Comparison of ENCODE assay signal across 23 cellular contexts in genomic region chr19:48053856-48054255, GRCh38. TPM values are rescaled to one million over a fixed set of nuclear protein-coding genes. Genes with fewer than 3 reads are reported as not detected.
DNase-seq lines count a peak whose midpoint lies in the region; ATAC-seq and TF ChIP-seq lines count a peak whose summit lies in the region.
"Had no signal": no experiment of that assay in that cellular context is flagged by ENCODE, and none has a peak within 500 bp of the region (broad histone marks: within the 10 kb centered on the region; RNA-seq: fewer than 3 reads in every experiment).

No MANE protein-coding gene starts in this region.

- no peaks in the 10 kb centered on the region for H3K9me3 ChIP-seq in osteoblast (ENCODE audit: low read depth, low read length)

- H3K36me3 ChIP-seq in osteoblast (ENCODE audit: insufficient read depth, low read length): no peaks in the 10 kb centered on the region

- intact Hi-C loops in Right ventricle myocardium inferior (cut with DNase I): no loop called here
- intact Hi-C loops in activated naive CD4-positive, alpha-beta T cell treated with anti-CD3 and anti-CD28 coated beads for 36 hours (cut with micrococcal nuclease): no loop called here

- no peak overlapping the region for H3K27ac ChIP-seq in osteoblast (ENCODE audit: low read depth, low read length)

- H4K20me1 ChIP-seq in osteoblast (ENCODE audit: insufficient read depth, low read length): no peaks in the 10 kb centered on the region

- no peak overlapping the region for H3K27ac Mint-ChIP-seq in activated naive CD4-positive, alpha-beta T cell treated with anti-CD3 and anti-CD28 coated beads for 36 hours
- H3K27ac Mint-ChIP-seq: CD8-positive, alpha-beta memory T cell had no signal

- no peaks in the 10 kb centered on the region for H3K79me2 ChIP-seq in osteoblast (ENCODE audit: insufficient read depth, low read length)

- H3K4me3 ChIP-seq in epithelial cell of esophagus (ENCODE audit: low read length) (no peak overlapping the region), osteoblast (ENCODE audit: insufficient read depth, low read length) (no peak overlapping the region)

- H3K27me3 Mint-ChIP-seq in activated naive CD4-positive, alpha-beta T cell treated with anti-CD3 and anti-CD28 coated beads for 36 hours (ENCODE audit: low read depth): no peaks in the 10 kb centered on the region

- H3K4me3 Mint-ChIP-seq in activated naive CD4-positive, alpha-beta T cell treated with anti-CD3 and anti-CD28 coated beads for 36 hours: no peak overlapping the region

- no peaks in the 10 kb centered on the region for H3K4me1 Mint-ChIP-seq in activated naive CD4-positive, alpha-beta T cell treated with anti-CD3 and anti-CD28 coated beads for 36 hours (ENCODE audit: low read depth)
- H3K4me1 Mint-ChIP-seq: CD8-positive, alpha-beta memory T cell had no signal

- H3K27me3 ChIP-seq in osteoblast (ENCODE audit: insufficient read depth, low read length): peaks cover 3% of the 10 kb centered on the region

- CTCF ChIA-PET in activated naive CD4-positive, alpha-beta T cell treated with anti-CD3 and anti-CD28 coated beads for 36 hours (lab: Charles Lee): no interaction called here

- H2AFZ ChIP-seq in osteoblast (ENCODE audit: low read length): no peak overlapping the region

- H3K36me3 Mint-ChIP-seq in activated naive CD4-positive, alpha-beta T cell treated with anti-CD3 and anti-CD28 coated beads for 36 hours (ENCODE audit: low read depth): peaks cover 1% of the 10 kb centered on the region

- H3K4me2 ChIP-seq in osteoblast (ENCODE audit: insufficient read depth, low read length): no peak overlapping the region

- DNase-seq in H4 (ENCODE audit: low spot score) (peak; percentile 24), RPMI7951 (ENCODE audit: low read depth) (peak; percentile 77), epithelial cell of esophagus (ENCODE audit: low read depth) (peak; percentile 83), osteoblast (ENCODE audit: insufficient read length, low spot score, missing footprints) (peak; percentile 43), Right ventricle myocardium inferior (ENCODE audit: missing footprints) (no peak), OCI-M2 (lab: John Stamatoyannopoulos, UW; ENCODE audit: unreplicated experiment) (no peak)
- no peak for DNase-seq in activated naive CD4-positive, alpha-beta T cell treated with anti-CD3 and anti-CD28 coated beads for 36 hours
- DNase-seq: ACHN; C1 segment of cervical spinal cord; CD8-positive, alpha-beta memory T cell; DMS79; GDM1; HCEC 1CT; KBM-7; NCI-H1048; NCI-H1436; NCI-H1930; NCI-H345; NCI-H526; SHP77 treated with DMSO at 0.1 percent for 48 hours; T-helper 1 cell had no signal

- no peaks in the 10 kb centered on the region for H3K4me1 ChIP-seq in osteoblast (ENCODE audit: insufficient read depth, low read length)

- TF ChIP-seq CTCF in epithelial cell of esophagus (IDR thresholded peaks at IDR 0.05; ENCODE audit: insufficient read depth, low read depth, low read length, missing control alignments): no peak
- no peak for TF ChIP-seq CTCF in osteoblast (IDR thresholded peaks at IDR 0.05; ENCODE audit: extremely low read depth, low read depth, low read length)

- no peak for ATAC-seq in Right ventricle myocardium inferior
- ATAC-seq: Panc1, SK-N-SH treated with all-trans-retinoic acid at 6 μM for 48 hours had no signal

- no peaks in the 10 kb centered on the region for H3K9me3 Mint-ChIP-seq in activated naive CD4-positive, alpha-beta T cell treated with anti-CD3 and anti-CD28 coated beads for 36 hours

RNA-seq across cellular contexts. Expression of gene CABP5, which starts 10.0 kb away (rescaled TPM):
- total RNA-seq in H4 (2014; rRNA removed; shearing (Covaris generic)): 0.47 TPM in 1 of 2 replicates, not detected in the other
- total RNA-seq in RPMI7951 (2014; rRNA removed; shearing (Covaris generic)): not detected in 2 replicates
- total RNA-seq in osteoblast (not detected in 2 replicates), Right ventricle myocardium inferior (not detected)
- total RNA-seq in activated naive CD4-positive, alpha-beta T cell treated with anti-CD3 and anti-CD28 coated beads for 36 hours: not detected
- total RNA-seq: CD8-positive, alpha-beta memory T cell had no signal

RNA-seq across cellular contexts. Expression of gene PLA2G4C, which starts 56.8 kb away (rescaled TPM):
- 2.8 and 3.0 TPM in 2 replicates for total RNA-seq in H4 (2014; rRNA removed; shearing (Covaris generic))
- 5.9 and 6.8 TPM in 2 replicates for total RNA-seq in RPMI7951 (2014; rRNA removed; shearing (Covaris generic))
- total RNA-seq in osteoblast: 3.2 and 4.3 TPM in 2 replicates
- total RNA-seq in Right ventricle myocardium inferior: 40.8 TPM
- 1 to 10 TPM; 8.8 to 9.6 TPM for total RNA-seq in activated naive CD4-positive, alpha-beta T cell treated with anti-CD3 and anti-CD28 coated beads for 36 hours

RNA-seq across cellular contexts. Expression of gene ELSPBP1, which starts 59.4 kb away (rescaled TPM):
- total RNA-seq in H4 (2014; rRNA removed; shearing (Covaris generic)): 0.08 and 0.68 TPM in 2 replicates
- not detected in 2 replicates for total RNA-seq in RPMI7951 (2014; rRNA removed; shearing (Covaris generic))
- total RNA-seq in osteoblast: not detected in 2 replicates
- not detected for total RNA-seq in Right ventricle myocardium inferior
- not detected for total RNA-seq in activated naive CD4-positive, alpha-beta T cell treated with anti-CD3 and anti-CD28 coated beads for 36 hours
- total RNA-seq: CD8-positive, alpha-beta memory T cell had no signal

Comparison
In these comparisons a context has a peak if more than half of its experiments do, and no peak if none do; other contexts are left out.
1. DNase-seq: peak in H4 (single experiment), RPMI7951 (single experiment), epithelial cell of esophagus (single experiment) and osteoblast (single experiment); none in Right ventricle myocardium inferior (single experiment), OCI-M2 (single experiment) and activated naive CD4-positive, alpha-beta T cell treated with anti-CD3 and anti-CD28 coated beads for 36 hours (single experiment).